Comparison of ENCODE assay signal across 8 cellular contexts in the genomic region with DNA sequence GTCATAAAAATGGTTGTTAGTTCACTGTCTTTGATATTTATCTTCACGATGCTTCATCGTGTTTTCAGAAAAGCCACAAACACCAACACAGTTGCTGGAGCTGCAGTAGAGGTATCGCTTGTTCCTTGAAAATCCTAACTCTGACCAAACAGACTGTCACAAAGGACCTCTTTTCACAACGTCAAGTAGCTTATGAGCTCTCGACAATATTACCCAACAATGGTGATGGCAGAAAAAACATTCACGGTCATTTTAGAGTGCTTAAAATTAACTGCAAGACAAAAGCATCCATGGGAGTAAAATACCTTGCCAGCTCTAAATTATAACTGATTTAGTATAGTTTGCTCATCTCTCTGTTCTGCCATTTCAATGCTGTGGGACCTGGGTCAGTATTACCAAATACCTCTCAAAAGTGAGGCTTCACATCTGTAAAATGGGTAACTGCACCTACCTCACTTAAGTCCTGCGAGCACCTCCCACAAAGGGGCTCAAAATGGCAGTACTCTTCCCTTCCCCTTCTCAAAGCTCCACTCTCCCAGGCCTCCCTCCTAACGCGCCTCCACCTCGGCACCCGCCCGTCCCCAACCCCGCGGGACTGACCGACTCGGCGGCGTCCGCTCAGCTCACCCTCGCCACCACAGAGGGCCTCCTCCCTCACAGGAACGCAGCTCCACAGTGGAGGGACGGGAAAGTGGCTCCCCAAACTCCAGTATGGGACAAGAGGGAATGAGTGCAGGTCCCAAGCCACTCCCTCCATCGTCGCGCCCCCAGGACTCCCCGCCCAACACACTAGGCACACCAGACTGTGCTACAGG. TPM values are rescaled to one million over a fixed set of nuclear protein-coding genes. Genes with fewer than 3 reads are reported as not detected.
A peak's percentile ranks its signal among the peaks of the same experiment; 100 is the strongest.
DNase-seq lines count a peak whose midpoint lies in the region; ATAC-seq and TF ChIP-seq lines count a peak whose summit lies in the region.

No MANE protein-coding gene starts in this region.

- H3K27me3 ChIP-seq in A673 (replicated peaks; ENCODE audit: insufficient read depth, low read depth, low read length, poor library complexity) (no peaks in the 10 kb centered on the region), dorsolateral prefrontal cortex (peaks cover 0 to 56% (median 27%) of the 10 kb centered on the region in 45 donors), lower lobe of right lung (ENCODE audit: low read depth) (peaks cover 3% of the 10 kb centered on the region), tibial artery (no peaks in the 10 kb centered on the region)

- ATAC-seq in GM18511 (IDR thresholded peaks at IDR 0.05; ENCODE audit: unreplicated experiment) (peak; percentile 51), HG03025 (IDR thresholded peaks at IDR 0.05; ENCODE audit: low FRiP score, unreplicated experiment) (peak; percentile 32), lower lobe of right lung (peak; percentile 70 to 73), HG02970 (IDR thresholded peaks at IDR 0.05; ENCODE audit: low FRiP score, unreplicated experiment) (no peak)

- CTCF ChIA-PET in A673 (lab: Charles Lee), result interaction anchor here (0.7 to 0.8 kb wide), 2 partner anchors 9 to 564 kb away, joined by 3 read pairs; no protein-coding TSS in a partner anchor

- TSS peak; percentile 69 for BruUV-seq in A673 (replicated peaks; lab: Mats Ljungman, UMichigan)

- peak overlapping the region; percentile 53 for H3K27ac ChIP-seq in A673 (ENCODE audit: low read depth, low read length, poor library complexity, severe bottlenecking)
- peak overlapping the region in 58 of 59 donors; percentile 29 to 93 (median 83) for H3K27ac ChIP-seq in dorsolateral prefrontal cortex
- peak overlapping the region; percentile 76 for H3K27ac ChIP-seq in lower lobe of right lung
- H3K27ac ChIP-seq in tibial artery, result peak overlapping the region; percentile 68 to 71

- H3K4me3 ChIP-seq in A673 (ENCODE audit: low read depth, low read length, poor library complexity, severe bottlenecking), result peak overlapping the region; percentile 68
- peak overlapping the region; percentile 25 to 84 (median 58) for H3K4me3 ChIP-seq in dorsolateral prefrontal cortex
- H3K4me3 ChIP-seq in lower lobe of right lung, result peak overlapping the region; percentile 57
- H3K4me3 ChIP-seq in tibial artery, result peak overlapping the region; percentile 52 to 62

- intact Hi-C loops in A673 (cut with micrococcal nuclease; ENCODE audit: unreplicated experiment), result no loop called here
- intact Hi-C loops in dorsolateral prefrontal cortex (cut with DNase I), result no loop called here
- intact Hi-C loops in lower lobe of right lung (cut with DNase I), result no loop called here
- intact Hi-C loops in tibial artery (cut with DNase I; ENCODE audit: low total_unique reads), result no loop called here

- no peaks in the 10 kb centered on the region for H3K9me3 ChIP-seq in A673 (ENCODE audit: low read depth, low read length, poor library complexity, severe bottlenecking)
- no peaks in the 10 kb centered on the region for H3K9me3 ChIP-seq in lower lobe of right lung
- H3K9me3 ChIP-seq in tibial artery, result peaks cover 0 to 4% (median 0%) of the 10 kb centered on the region in 3 donors

- H3K4me1 ChIP-seq in A673 (ENCODE audit: insufficient read depth, low read length, poor library complexity, severe bottlenecking), result no peaks in the 10 kb centered on the region
- H3K4me1 ChIP-seq in lower lobe of right lung, result peaks cover 6% of the 10 kb centered on the region
- H3K4me1 ChIP-seq in tibial artery, result peaks cover 0 to 15% (median 6%) of the 10 kb centered on the region in 4 donors

- TF ChIP-seq CTCF in A673 (conservative IDR thresholded peaks at IDR 0.05; ENCODE audit: low read depth, low read length) (no peak), dorsolateral prefrontal cortex (IDR thresholded peaks at IDR 0.05 in 54 of 56, conservative IDR thresholded peaks at IDR 0.05 in 2 of 56; ENCODE audit: low read depth in 1 of 56, partially characterized antibody in 56 of 56) (peak in 1 of 56 donors; percentile 16), lower lobe of right lung (IDR thresholded peaks at IDR 0.05) (no peak), tibial artery (IDR thresholded peaks at IDR 0.05) (no peak)

- H3K36me3 ChIP-seq in A673 (ENCODE audit: insufficient read depth, low read length, poor library complexity, severe bottlenecking) (no peaks in the 10 kb centered on the region), lower lobe of right lung (no peaks in the 10 kb centered on the region), tibial artery (no peaks in the 10 kb centered on the region)

- POLR2A ChIA-PET in A673 (lab: Charles Lee; ENCODE audit: low non-redundant PET), result no interaction called here

- DNase-seq in A673 (ENCODE audit: low spot score), result peak; percentile 26
- DNase-seq in OCI-M1 (lab: John Stamatoyannopoulos, UW), result peak; percentile 59
- DNase-seq in dorsolateral prefrontal cortex, result peak in 2 of 10 donors; percentile 15 to 21
- DNase-seq in lower lobe of right lung, result no peak
- no peak for DNase-seq in tibial artery

RNA-seq across cellular contexts. Expression of gene TRIM59, which starts 0.5 kb away (rescaled TPM):
- total RNA-seq in A673 (2021) (12.8 and 15.3 TPM in 2 replicates), dorsolateral prefrontal cortex (10 to 100 TPM in 102 of 120 experiments, 1 to 10 TPM in 18; 3.4 to 93.5 (median 23.5) TPM), lower lobe of right lung (4.4 TPM)

RNA-seq across cellular contexts. Expression of gene SMC4, which starts 49.6 kb away (rescaled TPM):
- total RNA-seq in A673 (2021) (201 and 209 TPM in 2 replicates), dorsolateral prefrontal cortex (10 to 100 TPM in 71 of 120 experiments, 1 to 10 TPM in 49; 4.6 to 19.0 (median 10.7) TPM), lower lobe of right lung (57.6 TPM)

RNA-seq across cellular contexts. Expression of gene IFT80, which starts 50.0 kb away (rescaled TPM):
- total RNA-seq in A673 (2021) (20.2 and 25.4 TPM in 2 replicates), dorsolateral prefrontal cortex (100 to 1,000 TPM in 4 of 120 experiments, 10 to 100 TPM in 116; 30.1 to 114 (median 63.1) TPM), lower lobe of right lung (37.7 TPM)

Comparison
In these comparisons a context has a peak if more than half of its experiments do, and no peak if none do; other contexts are left out.
1. DNase-seq: peak in A673 (single experiment) and OCI-M1 (single experiment); none in lower lobe of right lung (single experiment) and tibial artery (0 of 2).
2. Peak in every context shown above with its lines, with median percentiles within 50 percentile points of each other: H3K27ac ChIP-seq and H3K4me3 ChIP-seq.